1 cellular context compared by ENCODE assay signal in genomic region chr18:58847383-58848071, GRCh38.
TF ChIP-seq lines count a peak whose summit lies in the region.

No MANE protein-coding gene starts in this region.

TF ChIP-seq in GM23338, 12 proteins besides CTCF, POLR2A, EP300 and RAD21 (continued from another document):
- TF ChIP-seq, protein P1, sequence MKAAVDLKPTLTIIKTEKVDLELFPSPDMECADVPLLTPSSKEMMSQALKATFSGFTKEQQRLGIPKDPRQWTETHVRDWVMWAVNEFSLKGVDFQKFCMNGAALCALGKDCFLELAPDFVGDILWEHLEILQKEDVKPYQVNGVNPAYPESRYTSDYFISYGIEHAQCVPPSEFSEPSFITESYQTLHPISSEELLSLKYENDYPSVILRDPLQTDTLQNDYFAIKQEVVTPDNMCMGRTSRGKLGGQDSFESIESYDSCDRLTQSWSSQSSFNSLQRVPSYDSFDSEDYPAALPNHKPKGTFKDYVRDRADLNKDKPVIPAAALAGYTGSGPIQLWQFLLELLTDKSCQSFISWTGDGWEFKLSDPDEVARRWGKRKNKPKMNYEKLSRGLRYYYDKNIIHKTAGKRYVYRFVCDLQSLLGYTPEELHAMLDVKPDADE (IDR thresholded peaks at IDR 0.05) = peak; percentile 81
- TF ChIP-seq EZH2phosphoT487 (IDR thresholded peaks at IDR 0.05; ENCODE audit: unreplicated experiment) = no peak
- TF ChIP-seq EZH2 (IDR thresholded peaks at IDR 0.05; ENCODE audit: low read depth, unreplicated experiment) = no peak
- peak; percentile 66; the same call in 1 of the 2 replicates for TF ChIP-seq POLR2AphosphoS5 (IDR thresholded peaks at IDR 0.05; ENCODE audit: low read depth)
